ENCODE assay signal across 9 cellular contexts in the genomic region with DNA sequence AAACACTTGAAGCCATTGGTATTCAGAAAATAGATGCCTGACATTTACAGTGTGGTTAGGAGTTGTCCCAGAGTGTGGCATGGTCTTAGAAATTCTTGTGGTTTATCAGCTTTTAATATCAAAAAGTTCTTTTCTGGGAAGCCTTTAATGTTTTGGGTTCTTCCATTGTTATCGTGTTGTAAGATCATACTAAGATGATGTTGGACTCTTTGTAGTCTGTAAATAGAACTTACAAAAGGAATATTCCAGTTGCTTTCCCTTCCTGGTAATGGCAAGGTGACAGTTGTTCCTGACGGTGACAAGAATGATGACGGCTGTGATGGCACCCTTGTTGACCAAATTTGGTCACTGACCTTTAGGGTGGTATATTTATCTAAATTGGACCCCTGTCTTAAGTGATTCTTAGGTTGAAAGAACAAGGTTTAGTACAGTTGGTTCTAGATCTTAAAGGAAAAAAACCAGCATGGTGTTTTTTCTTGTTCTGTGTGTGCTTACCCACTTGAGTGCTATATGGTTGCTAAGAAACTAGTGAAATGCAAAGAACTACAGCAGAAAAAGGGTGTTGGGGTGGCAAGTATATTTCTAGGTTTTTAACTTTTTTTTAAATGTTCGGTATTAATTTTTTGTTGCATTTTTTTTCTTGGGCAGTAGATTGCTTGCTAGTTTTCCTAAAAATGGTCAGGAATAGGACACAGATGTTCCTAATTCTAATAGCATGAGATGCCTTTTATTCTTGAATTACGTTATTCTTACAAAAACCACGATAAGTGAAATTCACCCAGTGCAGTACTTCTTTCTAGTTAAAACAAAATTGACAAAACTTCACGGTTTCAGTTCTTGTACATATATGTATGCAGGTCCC. TPM values are rescaled to one million over a fixed set of nuclear protein-coding genes. Genes with fewer than 3 reads are reported as not detected.
DNase-seq lines count a peak whose midpoint lies in the region; ATAC-seq and TF ChIP-seq lines count a peak whose summit lies in the region.
"Had no signal": no experiment of that assay in that cellular context is flagged by ENCODE, and none has a peak within 500 bp of the region (broad histone marks: within the 10 kb centered on the region; RNA-seq: fewer than 3 reads in every experiment).

No MANE protein-coding gene starts in this region.

- DNase-seq in GM23248, result peak; percentile 30
- DNase-seq in PC-9, result no peak
- peak; percentile 33 to 34 for DNase-seq in erythroblast (lab: John Stamatoyannopoulos, UW)
- no peak for DNase-seq in sigmoid colon
- no peak for DNase-seq in ACHN
- no peak for DNase-seq in body of pancreas

- TF ChIP-seq CTCF in PC-9 (conservative IDR thresholded peaks at IDR 0.05) (no peak), sigmoid colon (IDR thresholded peaks at IDR 0.05) (no peak), body of pancreas (IDR thresholded peaks at IDR 0.05) (no peak)

- no peaks in the 10 kb centered on the region for H3K9me3 ChIP-seq in GM23248 (ENCODE audit: low read depth)
- H3K9me3 ChIP-seq in PC-9 (ENCODE audit: insufficient read depth, low read depth), result no peaks in the 10 kb centered on the region
- no peaks in the 10 kb centered on the region for H3K9me3 ChIP-seq in sigmoid colon
- H3K9me3 ChIP-seq in body of pancreas, result no peaks in the 10 kb centered on the region
- H3K9me3 ChIP-seq: neutrophil had no signal

- TF ChIP-seq POLR2A in erythroblast (IDR thresholded peaks at IDR 0.05; ENCODE audit: low read length) (no peak), sigmoid colon (IDR thresholded peaks at IDR 0.05) (no peak), body of pancreas (IDR thresholded peaks at IDR 0.05) (no peak)

- H3K4me2 ChIP-seq in GM23248 (ENCODE audit: unreplicated experiment) (peak overlapping the region; percentile 96), PC-9 (peak overlapping the region; percentile 98)

- in situ Hi-C loops in GM23248 (cut with MboI), result no loop called here
- in situ Hi-C loops in ACHN (cut with HindIII; ENCODE audit: low pct_ligation_motif_present, low pct_unique_long_range_greater_than_20kb, low sequenced_read_pairs), result no loop called here

- H2AFZ ChIP-seq in GM23248 (no peak overlapping the region), PC-9 (no peak overlapping the region)

- H3F3A ChIP-seq in GM23248 (ENCODE audit: insufficient read depth) (peaks cover 41% of the 10 kb centered on the region), PC-9 (ENCODE audit: insufficient read depth, low read depth) (peaks cover 34% of the 10 kb centered on the region)

- H3K4me1 ChIP-seq in GM23248 (ENCODE audit: insufficient read depth), result peaks cover 48% of the 10 kb centered on the region
- peaks cover 33% of the 10 kb centered on the region for H3K4me1 ChIP-seq in PC-9 (replicated peaks; ENCODE audit: insufficient read depth)
- peaks cover 0 to 70% (median 63%) of the 10 kb centered on the region in 4 donors for H3K4me1 ChIP-seq in sigmoid colon
- peaks cover 51% of the 10 kb centered on the region for H3K4me1 ChIP-seq in body of pancreas

- H3K27me3 ChIP-seq in GM23248 (replicated peaks; ENCODE audit: insufficient read depth), result no peaks in the 10 kb centered on the region
- H3K27me3 ChIP-seq in PC-9 (ENCODE audit: insufficient read depth, low read depth), result no peaks in the 10 kb centered on the region
- no peaks in the 10 kb centered on the region for H3K27me3 ChIP-seq in sigmoid colon
- no peaks in the 10 kb centered on the region for H3K27me3 ChIP-seq in body of pancreas

- no peak for ATAC-seq in activated CD4-positive, CD25-positive, alpha-beta regulatory T cell treated with anti-CD3 and anti-CD28 coated beads, Interleukin-2, amount 50 U/mL, for 24 hours
- no peak for ATAC-seq in GM18502 (IDR thresholded peaks at IDR 0.05; ENCODE audit: poor library complexity, unreplicated experiment)
- no peak for ATAC-seq in body of pancreas

- peak overlapping the region; percentile 97 for H3K9ac ChIP-seq in GM23248

- POLR2A ChIA-PET in PC-9 (lab: Charles Lee; ENCODE audit: unreplicated experiment), result interaction anchor here (0.5 to 0.7 kb wide), 2 partner anchors 102 to 245 kb away, joined by 3 to 8 read pairs; no protein-coding TSS in a partner anchor

- CTCF ChIA-PET in PC-9 (lab: Charles Lee), result interaction anchor here (0.7 kb wide), 1 partner anchor 16 kb away, joined by 4 read pairs; no protein-coding TSS in a partner anchor

- TF ChIP-seq EP300 in sigmoid colon (IDR thresholded peaks at IDR 0.05), result no peak

- peaks cover 25% of the 10 kb centered on the region for H3K36me3 ChIP-seq in GM23248 (ENCODE audit: low read depth)
- peaks cover 52% of the 10 kb centered on the region for H3K36me3 ChIP-seq in PC-9 (ENCODE audit: low read depth)
- H3K36me3 ChIP-seq in sigmoid colon, result peaks cover 0 to 9% (median 4%) of the 10 kb centered on the region in 4 donors
- no peaks in the 10 kb centered on the region for H3K36me3 ChIP-seq in body of pancreas (replicated peaks in 1 of 2; ENCODE audit: insufficient read depth in 1 of 2, low read depth in 2 of 2)
- H3K36me3 ChIP-seq: neutrophil had no signal

- peaks cover 67% of the 10 kb centered on the region for H3K79me2 ChIP-seq in GM23248 (ENCODE audit: insufficient read depth)
- peaks cover 67% of the 10 kb centered on the region for H3K79me2 ChIP-seq in PC-9 (ENCODE audit: low read depth)

- TSS peak; percentile 28 for BruUV-seq in PC-9 (replicated peaks; lab: Mats Ljungman, UMichigan)

- peak overlapping the region; percentile 90 for H3K4me3 ChIP-seq in GM23248
- peak overlapping the region; percentile 96 for H3K4me3 ChIP-seq in PC-9
- H3K4me3 ChIP-seq in sigmoid colon, result peak overlapping the region; percentile 71 to 92 (median 84)
- H3K4me3 ChIP-seq in body of pancreas, result peak overlapping the region in 1 of 2 donors; percentile 61

- H4K20me1 ChIP-seq in GM23248 (ENCODE audit: insufficient read depth), result peaks cover 26% of the 10 kb centered on the region
- H4K20me1 ChIP-seq in PC-9 (ENCODE audit: insufficient read depth), result peaks cover 56% of the 10 kb centered on the region

- WGBS in GM23248 (ENCODE audit: low coverage in 1 of 2, low lambda C conversion rate in 2 of 2, missing lambda C conversion rate in 2 of 2), 2 experiments, result 1 to 4% methylated on average over 7 of the region's 7 CpGs
- 6 to 29% methylated on average over 7 of the region's 7 CpGs for WGBS in sigmoid colon, 2 donors
- 19 to 27% methylated on average over 7 of the region's 7 CpGs for WGBS in body of pancreas, 2 donors

- intact Hi-C loops in PC-9 (cut with micrococcal nuclease; ENCODE audit: unreplicated experiment) (loop anchor here (1.0 kb wide), 1 partner anchor 183 kb away; no protein-coding TSS in a partner anchor), sigmoid colon (cut with DNase I) (loop anchor here (5.0 kb wide), 3 partner anchors 119 to 176 kb away; partner anchors contain the start of genes ANAPC7 and IFT81), body of pancreas (cut with DNase I) (no loop called here)

- H3K9me2 ChIP-seq in GM23248 (ENCODE audit: insufficient read depth) (no peaks in the 10 kb centered on the region), PC-9 (ENCODE audit: insufficient read depth) (no peaks in the 10 kb centered on the region)

- H3K27ac ChIP-seq in GM23248, result peak overlapping the region; percentile 89
- H3K27ac ChIP-seq in PC-9, result no peak overlapping the region
- H3K27ac ChIP-seq in sigmoid colon, result peak overlapping the region; percentile 96 to 99 (median 98)
- peak overlapping the region in 2 of 4 donors; percentile 4 to 99 for H3K27ac ChIP-seq in body of pancreas

RNA-seq across cellular contexts. Expression of gene ATP2A2, which starts 2.1 kb away (rescaled TPM):
- total RNA-seq in GM23248 (2014; rRNA removed; shearing (Covaris generic)), result 142 and 148 TPM in 2 replicates
- polyA plus RNA-seq in GM23248 (2016; fragmentation: Nextera tagmentation; extraction: Ambion mirVana) (28.7 and 29.5 TPM in 2 replicates), sigmoid colon (100 to 1,000 TPM in 1 of 3 donors, 10 to 100 TPM in 2; 16.6 to 115 (median 16.8) TPM)
- total RNA-seq in PC-9 (2021) (127 and 154 TPM in 2 replicates), sigmoid colon (100 to 1,000 TPM in 2 of 4 donors, 10 to 100 TPM in 2; 79.5 to 121 (median 93.7) TPM), body of pancreas (10 to 100 TPM; 52.7 to 61.6 TPM)

Comparison
In these comparisons a context has a peak if more than half of its experiments do, and no peak if none do; other contexts are left out.
1. DNase-seq: peak in GM23248 (single experiment) and erythroblast (2 of 2); none in PC-9 (0 of 2), sigmoid colon (single experiment), ACHN (single experiment) and body of pancreas (0 of 4).